1 cellular context compared by ENCODE assay signal in the genomic region with DNA sequence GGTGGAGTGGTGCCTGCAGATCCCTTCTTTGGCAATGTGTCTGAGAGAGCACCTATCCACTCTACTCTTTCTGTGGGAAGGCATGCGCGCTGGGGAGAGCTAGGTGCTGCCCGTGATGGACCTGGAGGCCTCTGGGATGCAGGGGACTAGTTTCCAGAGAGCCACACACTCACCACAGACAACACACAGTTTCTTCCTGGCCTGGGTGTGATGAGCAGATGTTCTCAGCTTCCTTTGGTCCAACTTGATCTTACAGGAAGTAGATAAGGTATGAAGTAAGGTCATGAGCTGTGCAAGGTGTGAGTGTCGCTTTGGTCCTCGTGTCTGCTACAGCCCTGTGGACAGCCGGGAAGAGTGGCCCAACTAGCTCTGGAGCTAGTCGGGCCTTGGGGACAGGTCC.
TF ChIP-seq lines count a peak whose summit lies in the region.

No MANE protein-coding gene starts in this region.

TF ChIP-seq in GM12878, 131 proteins besides CTCF, POLR2A, EP300 and RAD21 (continued from another document):
- TF ChIP-seq POLR2AphosphoS5 (IDR thresholded peaks at IDR 0.05; ENCODE audit: low read length) (no peak), MTA3 (IDR thresholded peaks at IDR 0.05; ENCODE audit: borderline replicate concordance, low read length) (no peak)
